Comparison of ENCODE assay signal across 23 cellular contexts in the genomic region with DNA sequence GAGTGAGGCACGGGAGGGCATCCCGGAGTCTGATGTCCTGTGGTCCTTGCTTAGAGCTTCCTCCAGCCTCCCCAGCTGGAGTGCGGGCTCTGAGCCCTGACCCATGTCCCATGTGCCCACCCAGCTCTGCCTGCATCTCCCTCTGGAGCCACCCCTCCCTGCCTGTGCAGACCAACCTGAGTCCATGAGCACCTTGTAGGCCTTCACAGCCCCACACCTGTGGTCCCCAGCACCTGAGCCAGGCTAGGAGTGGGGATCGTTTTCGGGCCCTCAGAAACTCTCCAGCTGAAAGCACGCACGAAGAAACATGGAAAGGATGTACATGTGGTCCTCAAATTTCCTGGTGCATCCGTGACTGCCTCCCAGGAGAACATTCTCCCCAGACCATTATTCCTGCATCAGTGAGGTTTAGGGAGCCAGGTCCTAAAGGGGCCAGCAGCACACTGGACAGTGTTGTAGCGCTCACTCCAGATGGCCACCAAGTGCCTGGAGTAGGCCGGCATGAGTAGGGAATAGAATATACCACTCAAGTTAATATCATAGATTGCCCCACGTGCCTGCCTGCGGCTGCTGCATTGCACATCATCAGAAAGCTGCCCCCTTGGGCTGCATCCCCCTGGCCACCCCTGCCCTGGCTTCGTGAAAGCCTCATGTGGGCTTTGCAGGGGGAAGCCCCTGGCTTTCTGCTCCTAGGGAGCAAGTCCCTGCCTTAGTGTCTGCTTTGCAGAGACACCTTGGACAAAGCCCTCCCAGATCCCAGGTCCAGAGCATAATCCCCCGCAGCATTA.
DNase-seq lines count a peak whose midpoint lies in the region; TF ChIP-seq lines count a peak whose summit lies in the region.
"Had no signal": no experiment of that assay in that cellular context is flagged by ENCODE, and none has a peak within 500 bp of the region (broad histone marks: within the 10 kb centered on the region; RNA-seq: fewer than 3 reads in every experiment).

No MANE protein-coding gene starts in this region.

- H3K4me1 ChIP-seq in adrenal gland (replicated peaks in 1 of 2) (no peaks in the 10 kb centered on the region), osteoblast (ENCODE audit: insufficient read depth, low read length) (no peaks in the 10 kb centered on the region)

- no peak overlapping the region for H3K27ac ChIP-seq in adrenal gland
- H3K27ac ChIP-seq in osteoblast (ENCODE audit: low read depth, low read length): no peak overlapping the region
- H3K27ac ChIP-seq: BLaER1 treated with 17β-estradiol and CSF1 and Interleukin-3, amounts not matched to agents 10 nM and 100 nM; neutrophil; suprapubic skin had no signal

- H3K4me3 ChIP-seq in adrenal gland (no peak overlapping the region), osteoblast (ENCODE audit: insufficient read depth, low read length) (no peak overlapping the region)
- H3K4me3 ChIP-seq: BLaER1 treated with 17β-estradiol and CSF1 and Interleukin-3, amounts not matched to agents 10 nM and 100 nM; suprapubic skin had no signal

- H3K36me3 ChIP-seq in adrenal gland (replicated peaks in 1 of 2) (no peaks in the 10 kb centered on the region), osteoblast (ENCODE audit: insufficient read depth, low read length) (no peaks in the 10 kb centered on the region)
- H3K36me3 ChIP-seq: neutrophil, suprapubic skin had no signal

- H2AFZ ChIP-seq in osteoblast (ENCODE audit: low read length): no peak overlapping the region

- TF ChIP-seq CTCF in adrenal gland (IDR thresholded peaks at IDR 0.05) (no peak), osteoblast (IDR thresholded peaks at IDR 0.05; ENCODE audit: extremely low read depth, low read depth, low read length) (no peak)

- intact Hi-C loops in adrenal gland (cut with DNase I): loop anchor here in 1 of 2 donors (5.0 kb wide), 1 partner anchor 47 kb away; no protein-coding TSS in a partner anchor

- WGBS in adrenal gland, 4 donors: 86 to 95% (median 91%) methylated on average over 8 to 14 of the region's 14 CpGs

- DNase-seq in activated CD8-positive, alpha-beta memory T cell treated with anti-CD3 and anti-CD28 coated beads for 24 hours: peak; percentile 54
- no peak for DNase-seq in activated CD8-positive, alpha-beta memory T cell treated with anti-CD3 and anti-CD28 coated beads, Interleukin-2, amount 50 U/mL, for 48 hours
- peak; percentile 3 for DNase-seq in GM03348 (ENCODE audit: low spot score)
- DNase-seq in adrenal gland: peak in 4 of 7 donors; percentile 3 to 31 (median 8)
- peak; percentile 59 for DNase-seq in osteoblast (ENCODE audit: insufficient read length, low spot score, missing footprints)
- DNase-seq in putamen (ENCODE audit: low spot score): no peak
- DNase-seq in NCI-H2029 (lab: John Stamatoyannopoulos, UW): no peak
- DNase-seq in NOMO-1 treated with DMSO at 0.1 percent for 48 hours (lab: John Stamatoyannopoulos, UW; ENCODE audit: unreplicated experiment): no peak
- DNase-seq: activated CD4-positive, alpha-beta T cell treated with anti-CD3 and anti-CD28 coated beads for 4 hours; activated naive CD4-positive, alpha-beta T cell; amniotic stem cell; Calu3; EL; Kasumi-1; MV-4-11; NCI-H1694 treated with DMSO at 0.1 percent for 48 hours; NCI-H2171 treated with DMSO at 0.1 percent for 48 hours; NCI-H524 treated with DMSO at 0.1 percent for 48 hours; stimulated activated CD4-positive, alpha-beta T cell treated with anti-CD3 and anti-CD28 coated beads, Interleukin-2, amount 100 ng/mL, for 48 hours; stimulated activated naive B cell treated with anti-CD40 and anti-IgM and Interleukin-4, amounts not matched to agents 10 μg/mL and 1 μg/mL and 100 μg/mL, for 72 hours had no signal

- H3K27me3 ChIP-seq in adrenal gland (no peaks in the 10 kb centered on the region), osteoblast (ENCODE audit: insufficient read depth, low read length) (peaks cover 1% of the 10 kb centered on the region)
- H3K27me3 ChIP-seq: BLaER1 treated with 17β-estradiol and CSF1 and Interleukin-3, amounts not matched to agents 10 nM and 100 nM; suprapubic skin had no signal

- H4K20me1 ChIP-seq in osteoblast (ENCODE audit: insufficient read depth, low read length): no peaks in the 10 kb centered on the region

- no peak for TF ChIP-seq POLR2A in adrenal gland (IDR thresholded peaks at IDR 0.05)

- H3K79me2 ChIP-seq in osteoblast (ENCODE audit: insufficient read depth, low read length): no peaks in the 10 kb centered on the region

- H3K9me3 ChIP-seq in adrenal gland (replicated peaks in 1 of 3): no peaks in the 10 kb centered on the region
- no peaks in the 10 kb centered on the region for H3K9me3 ChIP-seq in osteoblast (ENCODE audit: low read depth, low read length)
- H3K9me3 ChIP-seq: BLaER1 treated with 17β-estradiol and CSF1 and Interleukin-3, amounts not matched to agents 10 nM and 100 nM; neutrophil; suprapubic skin had no signal

- no peak overlapping the region for H3K4me2 ChIP-seq in osteoblast (ENCODE audit: insufficient read depth, low read length)

Comparison
In these comparisons a context has a peak if more than half of its experiments do, and no peak if none do; other contexts are left out.
1. DNase-seq: peak in activated CD8-positive, alpha-beta memory T cell treated with anti-CD3 and anti-CD28 coated beads for 24 hours (single experiment), GM03348 (single experiment), adrenal gland (4 of 7) and osteoblast (single experiment); none in activated CD8-positive, alpha-beta memory T cell treated with anti-CD3 and anti-CD28 coated beads, Interleukin-2, amount 50 U/mL, for 48 hours (single experiment), putamen (single experiment), NCI-H2029 (single experiment) and NOMO-1 treated with DMSO at 0.1 percent for 48 hours (single experiment).